ENCODE assay signal across 8 cellular contexts in the genomic region with DNA sequence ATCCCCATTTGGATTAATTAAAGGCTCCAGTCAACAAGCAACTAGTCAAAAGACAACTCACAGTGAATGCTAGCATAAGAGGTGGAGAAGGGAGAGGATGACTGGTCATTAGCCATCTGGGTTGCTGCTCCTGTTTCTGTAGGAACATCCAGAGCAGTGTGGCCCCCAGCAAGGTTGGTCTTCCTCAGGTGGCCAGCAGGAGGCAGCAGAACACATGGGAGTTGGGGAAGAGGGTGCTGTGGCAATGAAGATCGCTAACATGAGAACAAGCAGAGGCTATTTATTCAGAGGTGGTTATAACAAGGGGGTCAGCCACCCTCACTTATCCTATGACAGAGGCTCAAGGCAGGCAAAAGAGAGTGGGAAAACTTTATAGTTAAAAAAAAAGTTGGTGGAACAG. TPM values are rescaled to one million over a fixed set of nuclear protein-coding genes. Genes with fewer than 3 reads are reported as not detected.
DNase-seq lines count a peak whose midpoint lies in the region; ATAC-seq, FAIRE-seq and TF ChIP-seq lines count a peak whose summit lies in the region.

No MANE protein-coding gene starts in this region.

- no peak overlapping the region for H3K27ac Mint-ChIP-seq in osteocyte (ENCODE audit: unreplicated experiment)

- no peaks in the 10 kb centered on the region for H3K4me1 Mint-ChIP-seq in osteocyte (ENCODE audit: unreplicated experiment)

- no peak overlapping the region for H3K27ac ChIP-seq in A673 (ENCODE audit: low read depth, low read length, poor library complexity, severe bottlenecking)
- H3K27ac ChIP-seq in PC-9, result no peak overlapping the region

- no peaks in the 10 kb centered on the region for H3K9me2 ChIP-seq in PC-9 (ENCODE audit: insufficient read depth)

- no peak for FAIRE-seq in bronchial epithelial cell (lab: Jason Lieb, UNC)
- FAIRE-seq in urothelium cell line (lab: Jason Lieb, UNC), result no peak
- no peak for FAIRE-seq in frontal cortex (lab: Jason Lieb, UNC)

- CTCF ChIA-PET in A673 (lab: Charles Lee) (interaction anchor here (1.2 kb wide), 1 partner anchor 92 kb away, joined by 3 read pairs; no protein-coding TSS in a partner anchor), PC-9 (lab: Charles Lee) (no interaction called here)

- peaks cover 10% of the 10 kb centered on the region for H3K27me3 ChIP-seq in A673 (replicated peaks; ENCODE audit: insufficient read depth, low read depth, low read length, poor library complexity)
- no peaks in the 10 kb centered on the region for H3K27me3 ChIP-seq in PC-9 (ENCODE audit: insufficient read depth, low read depth)
- no peaks in the 10 kb centered on the region for H3K27me3 ChIP-seq in bronchial epithelial cell (ENCODE audit: control insufficient read depth, insufficient read depth, low read length)

- TF ChIP-seq CTCF in A673 (conservative IDR thresholded peaks at IDR 0.05; ENCODE audit: low read depth, low read length) (peak; percentile 76), PC-9 (conservative IDR thresholded peaks at IDR 0.05) (peak; percentile 71), bronchial epithelial cell (IDR thresholded peaks at IDR 0.05; ENCODE audit: insufficient read depth, low read length, severe bottlenecking) (peak; percentile 83), osteocyte (IDR thresholded peaks at IDR 0.05) (peak; percentile 32)

- no peaks in the 10 kb centered on the region for H3K9me3 ChIP-seq in A673 (ENCODE audit: low read depth, low read length, poor library complexity, severe bottlenecking)
- no peaks in the 10 kb centered on the region for H3K9me3 ChIP-seq in PC-9 (ENCODE audit: insufficient read depth, low read depth)

- BruUV-seq in A673 (replicated peaks; lab: Mats Ljungman, UMichigan) (no TSS peak), PC-9 (replicated peaks; lab: Mats Ljungman, UMichigan) (no TSS peak)

- POLR2A ChIA-PET in A673 (lab: Charles Lee; ENCODE audit: low non-redundant PET), result no interaction called here
- POLR2A ChIA-PET in PC-9 (lab: Charles Lee; ENCODE audit: unreplicated experiment), result no interaction called here

- H3K4me1 ChIP-seq in A673 (ENCODE audit: insufficient read depth, low read length, poor library complexity, severe bottlenecking) (no peaks in the 10 kb centered on the region), PC-9 (replicated peaks; ENCODE audit: insufficient read depth) (0 out of 2 replicates have a peak, but pooled peaks cover 6% of the 10 kb centered on the region)

- H3K4me2 ChIP-seq in PC-9, result no peak overlapping the region

- peaks cover 2% of the 10 kb centered on the region for H3K9me3 Mint-ChIP-seq in osteocyte (ENCODE audit: unreplicated experiment)

- H3K27me3 Mint-ChIP-seq in osteocyte (ENCODE audit: unreplicated experiment), result peaks cover 5% of the 10 kb centered on the region

- H3K4me3 ChIP-seq in A673 (ENCODE audit: low read depth, low read length, poor library complexity, severe bottlenecking) (no peak overlapping the region), PC-9 (no peak overlapping the region), bronchial epithelial cell (ENCODE audit: low read depth, low read length) (no peak overlapping the region)

- H4K20me1 ChIP-seq in PC-9 (ENCODE audit: insufficient read depth), result no peaks in the 10 kb centered on the region

- H3K36me3 Mint-ChIP-seq in osteocyte (ENCODE audit: unreplicated experiment), result no peaks in the 10 kb centered on the region

- H2AFZ ChIP-seq in PC-9, result no peak overlapping the region

- DNase-seq in A673 (ENCODE audit: low spot score), result peak; percentile 64
- DNase-seq in PC-9, result peak in 1 of 2 experiments; percentile 41
- DNase-seq in bronchial epithelial cell (ENCODE audit: low read depth), result peak; percentile 58
- DNase-seq in osteocyte (ENCODE audit: extremely low spot score, unreplicated experiment), result no peak
- DNase-seq in urothelium cell line (ENCODE audit: low spot score), result no peak
- no peak for DNase-seq in frontal cortex (ENCODE audit: low spot score in 2 of 2)

- H3K36me3 ChIP-seq in A673 (ENCODE audit: insufficient read depth, low read length, poor library complexity, severe bottlenecking), result no peaks in the 10 kb centered on the region
- H3K36me3 ChIP-seq in PC-9 (ENCODE audit: low read depth), result no peaks in the 10 kb centered on the region
- H3K36me3 ChIP-seq in bronchial epithelial cell (ENCODE audit: control insufficient read depth, insufficient read depth, low read length), result no peaks in the 10 kb centered on the region

- ATAC-seq in GM18498 (IDR thresholded peaks at IDR 0.05; ENCODE audit: unreplicated experiment), result peak; percentile 89
- peak; percentile 63 for ATAC-seq in HG02943 (IDR thresholded peaks at IDR 0.05; ENCODE audit: low read depth, unreplicated experiment)

- no peak overlapping the region for H3K4me3 Mint-ChIP-seq in osteocyte (ENCODE audit: unreplicated experiment)

- H3K79me2 ChIP-seq in PC-9 (ENCODE audit: low read depth), result no peaks in the 10 kb centered on the region

- intact Hi-C loops in A673 (cut with micrococcal nuclease; ENCODE audit: unreplicated experiment), result loop anchor here (5.0 kb wide), 1 partner anchor 177 kb away; no protein-coding TSS in a partner anchor
- intact Hi-C loops in PC-9 (cut with micrococcal nuclease; ENCODE audit: unreplicated experiment), result loop anchor here (10.0 kb wide), 1 partner anchor 169 kb away; a partner anchor contains a TSS

- H3F3A ChIP-seq in PC-9 (ENCODE audit: insufficient read depth, low read depth), result no peaks in the 10 kb centered on the region

RNA-seq across cellular contexts. Expression of a gene that starts 21.3 kb away (rescaled TPM):
- total RNA-seq in A673 (2021) (not detected in 2 replicates), PC-9 (2021) (not detected in 2 replicates), bronchial epithelial cell (not detected in 2 replicates), osteocyte (not detected in 2 replicates), frontal cortex (not detected)

Comparison
In these comparisons a context has a peak if more than half of its experiments do, and no peak if none do; other contexts are left out.
1. DNase-seq: peak in A673 (single experiment) and bronchial epithelial cell (single experiment); none in osteocyte (single experiment), urothelium cell line (single experiment) and frontal cortex (0 of 2).
2. CTCF ChIP-seq: peak in every context shown above with its lines; median percentile 83 in bronchial epithelial cell; 76 in A673; 71 in PC-9; 32 in osteocyte.